ENCODE assay signal across 2 cellular contexts in the genomic region with DNA sequence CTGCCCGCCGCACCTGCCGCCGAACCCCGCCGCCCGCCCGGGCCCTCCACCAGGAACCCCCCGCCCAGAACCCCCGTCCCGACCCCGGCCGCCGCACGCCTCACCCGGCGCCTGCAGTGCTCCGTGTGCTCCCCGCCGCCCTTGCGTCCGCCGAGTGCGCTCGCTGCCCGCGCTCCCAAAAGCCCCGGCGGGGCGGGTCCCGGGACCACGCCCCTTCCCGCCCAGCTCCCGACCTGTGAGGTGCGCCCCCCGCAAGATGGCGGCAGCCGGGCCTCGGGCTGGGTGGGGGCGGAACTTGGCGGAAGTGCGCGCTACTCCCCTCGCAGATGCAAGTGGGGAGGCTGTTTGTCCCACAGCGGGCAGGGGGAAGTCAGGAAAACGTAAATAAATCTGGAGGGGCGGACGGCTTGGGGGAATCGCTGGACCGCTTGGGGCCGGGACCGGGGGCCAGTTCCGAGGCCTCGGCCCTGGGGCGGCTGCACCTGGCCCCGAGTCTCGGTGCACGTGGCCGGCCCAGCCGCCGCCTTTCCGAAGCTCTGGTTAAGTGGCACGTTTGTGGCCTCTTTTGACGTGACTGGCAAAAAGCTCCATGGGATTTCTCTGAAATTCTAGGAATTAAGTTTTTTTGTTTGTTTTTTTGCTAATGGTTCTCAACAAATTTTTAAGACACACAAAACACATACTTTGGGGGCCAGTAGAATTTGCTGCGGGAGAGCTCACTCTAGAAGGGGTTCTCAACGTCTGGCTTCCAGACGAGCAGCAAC.
TF ChIP-seq lines count a peak whose summit lies in the region.

Gene EZR, minus strand, starts transcription at position 156 of the 764 bp plus-strand sequence. CDS start 1,275 bp downstream, outside the sequence.

TF ChIP-seq in A549, 52 proteins besides CTCF, POLR2A, EP300 and RAD21 (continues in another document):
- TF ChIP-seq, protein P1, sequence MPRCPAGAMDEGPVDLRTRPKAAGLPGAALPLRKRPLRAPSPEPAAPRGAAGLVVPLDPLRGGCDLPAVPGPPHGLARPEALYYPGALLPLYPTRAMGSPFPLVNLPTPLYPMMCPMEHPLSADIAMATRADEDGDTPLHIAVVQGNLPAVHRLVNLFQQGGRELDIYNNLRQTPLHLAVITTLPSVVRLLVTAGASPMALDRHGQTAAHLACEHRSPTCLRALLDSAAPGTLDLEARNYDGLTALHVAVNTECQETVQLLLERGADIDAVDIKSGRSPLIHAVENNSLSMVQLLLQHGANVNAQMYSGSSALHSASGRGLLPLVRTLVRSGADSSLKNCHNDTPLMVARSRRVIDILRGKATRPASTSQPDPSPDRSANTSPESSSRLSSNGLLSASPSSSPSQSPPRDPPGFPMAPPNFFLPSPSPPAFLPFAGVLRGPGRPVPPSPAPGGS (IDR thresholded peaks at IDR 0.05): peak; percentile 77; the same call in 2 of the 3 replicates
- TF ChIP-seq CHD4 (IDR thresholded peaks at IDR 0.05; ENCODE audit: borderline replicate concordance) (no peak), HEYL (CRISPR knock-in tag; IDR thresholded peaks at IDR 0.05) (peak; percentile 81), EHMT2 (IDR thresholded peaks at IDR 0.05; ENCODE audit: low read depth) (no peak), ZNF302 (CRISPR knock-in tag; IDR thresholded peaks at IDR 0.05) (no peak; the same call in 1 of the 2 replicates), SREBF2 (IDR thresholded peaks at IDR 0.05) (no peak), GATA3 (IDR thresholded peaks at IDR 0.05; ENCODE audit: borderline replicate concordance) (no peak), CBX8 (IDR thresholded peaks at IDR 0.05) (no peak), HOXA7 (CRISPR knock-in tag; IDR thresholded peaks at IDR 0.05) (peak; percentile 88), MAFK (IDR thresholded peaks at IDR 0.05; ENCODE audit: partially characterized antibody) (no peak), ZSCAN20 (CRISPR knock-in tag; IDR thresholded peaks at IDR 0.05) (peak; percentile 83; the same call in 1 of the 2 replicates), RARB (CRISPR knock-in tag; IDR thresholded peaks at IDR 0.05) (0 out of 2 replicates have a peak, but pooled peaks have one; percentile 64), HOXB13 (CRISPR knock-in tag; IDR thresholded peaks at IDR 0.05; ENCODE audit: low read depth) (peak; percentile 99), FOXS1 (CRISPR knock-in tag; IDR thresholded peaks at IDR 0.05) (peak; percentile 88), MAZ (IDR thresholded peaks at IDR 0.05; ENCODE audit: borderline replicate concordance, low read depth, low read length) (no peak), PHF8 (IDR thresholded peaks at IDR 0.05; ENCODE audit: borderline replicate concordance, low read depth) (peak; percentile 69; the same call in 1 of the 2 replicates), PBX3 (IDR thresholded peaks at IDR 0.05) (no peak), TFCP2L1 (CRISPR knock-in tag; IDR thresholded peaks at IDR 0.05) (peak; percentile 88), CEBPB (IDR thresholded peaks at IDR 0.05) (no peak), JUN (IDR thresholded peaks at IDR 0.05) (peak in 1 of 2 experiments; percentile 90; a peak in 4 of 5 replicates), REST (IDR thresholded peaks at IDR 0.05) (no peak), JUNB (IDR thresholded peaks at IDR 0.05) (no peak), FOSB (CRISPR knock-in tag; IDR thresholded peaks at IDR 0.05) (peak; percentile 75; the same call in 1 of the 2 replicates), EHF (CRISPR knock-in tag; IDR thresholded peaks at IDR 0.05) (peak; percentile 98), RCOR1 (IDR thresholded peaks at IDR 0.05; ENCODE audit: low read depth, low read length) (no peak)
- TF ChIP-seq, protein P2, sequence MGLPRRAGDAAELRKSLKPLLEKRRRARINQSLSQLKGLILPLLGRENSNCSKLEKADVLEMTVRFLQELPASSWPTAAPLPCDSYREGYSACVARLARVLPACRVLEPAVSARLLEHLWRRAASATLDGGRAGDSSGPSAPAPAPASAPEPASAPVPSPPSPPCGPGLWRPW (IDR thresholded peaks at IDR 0.05): no peak
- TF ChIP-seq, protein P3, sequence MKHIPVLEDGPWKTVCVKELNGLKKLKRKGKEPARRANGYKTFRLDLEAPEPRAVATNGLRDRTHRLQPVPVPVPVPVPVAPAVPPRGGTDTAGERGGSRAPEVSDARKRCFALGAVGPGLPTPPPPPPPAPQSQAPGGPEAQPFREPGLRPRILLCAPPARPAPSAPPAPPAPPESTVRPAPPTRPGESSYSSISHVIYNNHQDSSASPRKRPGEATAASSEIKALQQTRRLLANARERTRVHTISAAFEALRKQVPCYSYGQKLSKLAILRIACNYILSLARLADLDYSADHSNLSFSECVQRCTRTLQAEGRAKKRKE (CRISPR knock-in tag; IDR thresholded peaks at IDR 0.05; ENCODE audit: low read depth): peak; percentile 98
- TF ChIP-seq, protein P4, sequence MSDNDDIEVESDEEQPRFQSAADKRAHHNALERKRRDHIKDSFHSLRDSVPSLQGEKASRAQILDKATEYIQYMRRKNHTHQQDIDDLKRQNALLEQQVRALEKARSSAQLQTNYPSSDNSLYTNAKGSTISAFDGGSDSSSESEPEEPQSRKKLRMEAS (IDR thresholded peaks at IDR 0.05): peak; percentile 99

TF ChIP-seq in HepG2, 621 proteins besides CTCF, POLR2A, EP300 and RAD21 (continued from another document and continues in another):
- no peak for TF ChIP-seq ZBTB37 (CRISPR knock-in tag; IDR thresholded peaks at IDR 0.05)
- no peak; the same call in 1 of the 2 replicates for TF ChIP-seq HES4 (CRISPR knock-in tag; IDR thresholded peaks at IDR 0.05; ENCODE audit: borderline replicate concordance)
- no peak for TF ChIP-seq HNRNPH1 (optimal IDR thresholded peaks at IDR 0.05; ENCODE audit: low read depth, low read length)
- no peak for TF ChIP-seq FOXP1 (IDR thresholded peaks at IDR 0.05)
- TF ChIP-seq FOXP1 (CRISPR knock-in tag; IDR thresholded peaks at IDR 0.05): no peak
- no peak for TF ChIP-seq NFIB (CRISPR knock-in tag; IDR thresholded peaks at IDR 0.05; ENCODE audit: borderline replicate concordance)
- TF ChIP-seq ZFYVE20 (CRISPR knock-in tag; IDR thresholded peaks at IDR 0.05; ENCODE audit: borderline replicate concordance, low read depth): no peak; the same call in 1 of the 2 replicates
- TF ChIP-seq, protein P5, sequence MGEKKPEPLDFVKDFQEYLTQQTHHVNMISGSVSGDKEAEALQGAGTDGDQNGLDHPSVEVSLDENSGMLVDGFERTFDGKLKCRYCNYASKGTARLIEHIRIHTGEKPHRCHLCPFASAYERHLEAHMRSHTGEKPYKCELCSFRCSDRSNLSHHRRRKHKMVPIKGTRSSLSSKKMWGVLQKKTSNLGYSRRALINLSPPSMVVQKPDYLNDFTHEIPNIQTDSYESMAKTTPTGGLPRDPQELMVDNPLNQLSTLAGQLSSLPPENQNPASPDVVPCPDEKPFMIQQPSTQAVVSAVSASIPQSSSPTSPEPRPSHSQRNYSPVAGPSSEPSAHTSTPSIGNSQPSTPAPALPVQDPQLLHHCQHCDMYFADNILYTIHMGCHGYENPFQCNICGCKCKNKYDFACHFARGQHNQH (CRISPR knock-in tag; IDR thresholded peaks at IDR 0.05): peak; percentile 68; the same call in 1 of the 2 replicates
- peak; percentile 34; the same call in 1 of the 2 replicates for TF ChIP-seq ETV5 (CRISPR knock-in tag; IDR thresholded peaks at IDR 0.05; ENCODE audit: borderline replicate concordance)
- TF ChIP-seq SPEN (CRISPR knock-in tag; IDR thresholded peaks at IDR 0.05; ENCODE audit: low read depth): peak; percentile 76
- TF ChIP-seq, protein P6, sequence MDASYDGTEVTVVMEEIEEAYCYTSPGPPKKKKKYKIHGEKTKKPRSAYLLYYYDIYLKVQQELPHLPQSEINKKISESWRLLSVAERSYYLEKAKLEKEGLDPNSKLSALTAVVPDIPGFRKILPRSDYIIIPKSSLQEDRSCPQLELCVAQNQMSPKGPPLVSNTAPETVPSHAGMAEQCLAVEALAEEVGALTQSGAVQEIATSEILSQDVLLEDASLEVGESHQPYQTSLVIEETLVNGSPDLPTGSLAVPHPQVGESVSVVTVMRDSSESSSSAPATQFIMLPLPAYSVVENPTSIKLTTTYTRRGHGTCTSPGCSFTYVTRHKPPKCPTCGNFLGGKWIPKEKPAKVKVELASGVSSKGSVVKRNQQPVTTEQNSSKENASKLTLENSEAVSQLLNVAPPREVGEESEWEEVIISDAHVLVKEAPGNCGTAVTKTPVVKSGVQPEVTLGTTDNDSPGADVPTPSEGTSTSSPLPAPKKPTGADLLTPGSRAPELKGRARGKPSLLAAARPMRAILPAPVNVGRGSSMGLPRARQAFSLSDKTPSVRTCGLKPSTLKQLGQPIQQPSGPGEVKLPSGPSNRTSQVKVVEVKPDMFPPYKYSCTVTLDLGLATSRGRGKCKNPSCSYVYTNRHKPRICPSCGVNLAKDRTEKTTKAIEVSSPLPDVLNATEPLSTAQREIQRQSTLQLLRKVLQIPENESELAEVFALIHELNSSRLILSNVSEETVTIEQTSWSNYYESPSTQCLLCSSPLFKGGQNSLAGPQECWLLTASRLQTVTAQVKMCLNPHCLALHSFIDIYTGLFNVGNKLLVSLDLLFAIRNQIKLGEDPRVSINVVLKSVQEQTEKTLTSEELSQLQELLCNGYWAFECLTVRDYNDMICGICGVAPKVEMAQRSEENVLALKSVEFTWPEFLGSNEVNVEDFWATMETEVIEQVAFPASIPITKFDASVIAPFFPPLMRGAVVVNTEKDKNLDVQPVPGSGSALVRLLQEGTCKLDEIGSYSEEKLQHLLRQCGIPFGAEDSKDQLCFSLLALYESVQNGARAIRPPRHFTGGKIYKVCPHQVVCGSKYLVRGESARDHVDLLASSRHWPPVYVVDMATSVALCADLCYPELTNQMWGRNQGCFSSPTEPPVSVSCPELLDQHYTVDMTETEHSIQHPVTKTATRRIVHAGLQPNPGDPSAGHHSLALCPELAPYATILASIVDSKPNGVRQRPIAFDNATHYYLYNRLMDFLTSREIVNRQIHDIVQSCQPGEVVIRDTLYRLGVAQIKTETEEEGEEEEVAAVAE (CRISPR knock-in tag; IDR thresholded peaks at IDR 0.05; ENCODE audit: borderline replicate concordance): no peak
- peak; percentile 89 for TF ChIP-seq GABPB1 (CRISPR knock-in tag; IDR thresholded peaks at IDR 0.05)
- TF ChIP-seq, protein P7, sequence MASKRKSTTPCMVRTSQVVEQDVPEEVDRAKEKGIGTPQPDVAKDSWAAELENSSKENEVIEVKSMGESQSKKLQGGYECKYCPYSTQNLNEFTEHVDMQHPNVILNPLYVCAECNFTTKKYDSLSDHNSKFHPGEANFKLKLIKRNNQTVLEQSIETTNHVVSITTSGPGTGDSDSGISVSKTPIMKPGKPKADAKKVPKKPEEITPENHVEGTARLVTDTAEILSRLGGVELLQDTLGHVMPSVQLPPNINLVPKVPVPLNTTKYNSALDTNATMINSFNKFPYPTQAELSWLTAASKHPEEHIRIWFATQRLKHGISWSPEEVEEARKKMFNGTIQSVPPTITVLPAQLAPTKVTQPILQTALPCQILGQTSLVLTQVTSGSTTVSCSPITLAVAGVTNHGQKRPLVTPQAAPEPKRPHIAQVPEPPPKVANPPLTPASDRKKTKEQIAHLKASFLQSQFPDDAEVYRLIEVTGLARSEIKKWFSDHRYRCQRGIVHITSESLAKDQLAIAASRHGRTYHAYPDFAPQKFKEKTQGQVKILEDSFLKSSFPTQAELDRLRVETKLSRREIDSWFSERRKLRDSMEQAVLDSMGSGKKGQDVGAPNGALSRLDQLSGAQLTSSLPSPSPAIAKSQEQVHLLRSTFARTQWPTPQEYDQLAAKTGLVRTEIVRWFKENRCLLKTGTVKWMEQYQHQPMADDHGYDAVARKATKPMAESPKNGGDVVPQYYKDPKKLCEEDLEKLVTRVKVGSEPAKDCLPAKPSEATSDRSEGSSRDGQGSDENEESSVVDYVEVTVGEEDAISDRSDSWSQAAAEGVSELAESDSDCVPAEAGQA (IDR thresholded peaks at IDR 0.05; ENCODE audit: low read depth): peak; percentile 88
- TF ChIP-seq, protein P7 (CRISPR knock-in tag; IDR thresholded peaks at IDR 0.05; ENCODE audit: borderline replicate concordance): peak; percentile 89; the same call in 1 of the 2 replicates
- 0 out of 2 replicates have a peak, but pooled peaks have one; percentile 49 for TF ChIP-seq ATAD3A (CRISPR knock-in tag; IDR thresholded peaks at IDR 0.05)
- TF ChIP-seq MAFG (CRISPR knock-in tag; IDR thresholded peaks at IDR 0.05): 0 out of 2 replicates have a peak, but pooled peaks have one; percentile 10
- TF ChIP-seq, protein P8, sequence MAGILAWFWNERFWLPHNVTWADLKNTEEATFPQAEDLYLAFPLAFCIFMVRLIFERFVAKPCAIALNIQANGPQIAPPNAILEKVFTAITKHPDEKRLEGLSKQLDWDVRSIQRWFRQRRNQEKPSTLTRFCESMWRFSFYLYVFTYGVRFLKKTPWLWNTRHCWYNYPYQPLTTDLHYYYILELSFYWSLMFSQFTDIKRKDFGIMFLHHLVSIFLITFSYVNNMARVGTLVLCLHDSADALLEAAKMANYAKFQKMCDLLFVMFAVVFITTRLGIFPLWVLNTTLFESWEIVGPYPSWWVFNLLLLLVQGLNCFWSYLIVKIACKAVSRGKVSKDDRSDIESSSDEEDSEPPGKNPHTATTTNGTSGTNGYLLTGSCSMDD (CRISPR knock-in tag; IDR thresholded peaks at IDR 0.05): peak; percentile 74; the same call in 1 of the 2 replicates
- no peak for TF ChIP-seq ZNF720 (CRISPR knock-in tag; IDR thresholded peaks at IDR 0.05)
- no peak for TF ChIP-seq RBAK (CRISPR knock-in tag; IDR thresholded peaks at IDR 0.05)
- peak; percentile 94 for TF ChIP-seq HOXA3 (CRISPR knock-in tag; IDR thresholded peaks at IDR 0.05)
- no peak for TF ChIP-seq GPN1 (CRISPR knock-in tag; IDR thresholded peaks at IDR 0.05; ENCODE audit: borderline replicate concordance)
